Comparison of ENCODE assay signal across 25 cellular contexts in genomic region chr9:23050548-23050947, GRCh38.
"Had no signal": no experiment of that assay in that cellular context is flagged by ENCODE, and none has a peak within 500 bp of the region (broad histone marks: within the 10 kb centered on the region; RNA-seq: fewer than 3 reads in every experiment).

No MANE protein-coding gene starts in this region.

- H3K27me3 ChIP-seq: colonic mucosa, esophagus muscularis mucosa, foreskin keratinocyte, gastroesophageal sphincter, heart left ventricle, hepatocyte, left lung had no signal

- H2AFZ ChIP-seq: hepatocyte had no signal

- H3K4me3 Mint-ChIP-seq: dendritic cell treated with granulocyte-macrophage colony-stimulating factor and Interleukin-4, amounts not matched to agents 40 ng/mL and 50 ng/mL, for 4 days; effector memory CD8-positive, alpha-beta T cell; endodermal cell; mesothelial cell of epicardium; naive B cell had no signal

- H3K27me3 Mint-ChIP-seq: dendritic cell treated with granulocyte-macrophage colony-stimulating factor and Interleukin-4, amounts not matched to agents 40 ng/mL and 50 ng/mL, for 4 days; effector memory CD8-positive, alpha-beta T cell; naive B cell had no signal

- ATAC-seq: effector memory CD8-positive, alpha-beta T cell; foreskin keratinocyte; gastroesophageal sphincter; heart left ventricle; left cardiac atrium; left lung; left ventricle myocardium superior; lower lobe of right lung; mucosa of descending colon had no signal

- H3K4me3 ChIP-seq: colonic mucosa, esophagus muscularis mucosa, gastroesophageal sphincter, heart left ventricle, hepatocyte, left lung, lower lobe of right lung, mucosa of descending colon had no signal

- H3K4me2 ChIP-seq: hepatocyte had no signal

- H3K4me1 ChIP-seq: colonic mucosa, esophagus muscularis mucosa, foreskin keratinocyte, gastroesophageal sphincter, heart left ventricle, left lung, lower lobe of right lung had no signal

- H3K36me3 ChIP-seq: colonic mucosa, esophagus muscularis mucosa, gastroesophageal sphincter, heart left ventricle, left lung, lower lobe of right lung had no signal

- H3K79me2 ChIP-seq: hepatocyte had no signal

- H3K9me3 ChIP-seq: colonic mucosa, gastroesophageal sphincter, left lung, lower lobe of right lung, mucosa of descending colon had no signal

- FAIRE-seq: endometrium, frontal cortex, islet of Langerhans, keratinocyte had no signal

- H3K27ac ChIP-seq: colonic mucosa, epithelial cell of prostate, esophagus muscularis mucosa, foreskin keratinocyte, gastroesophageal sphincter, heart left ventricle, hepatocyte, left lung, lower lobe of right lung had no signal

- H3K4me1 Mint-ChIP-seq: mesothelial cell of epicardium, naive B cell had no signal

- DNase-seq: colonic mucosa; cortex of kidney; effector CD8-positive, alpha-beta T cell; effector memory CD8-positive, alpha-beta T cell; endodermal cell; foreskin keratinocyte; heart left ventricle; hypothalamus; left cardiac atrium; left lung; left ventricle myocardium superior; lower lobe of right lung; mesenchymal stem cell; mucosa of descending colon; naive B cell had no signal

- H3K36me3 Mint-ChIP-seq: mesothelial cell of epicardium, naive B cell had no signal

- H3K27ac Mint-ChIP-seq: dendritic cell treated with granulocyte-macrophage colony-stimulating factor and Interleukin-4, amounts not matched to agents 40 ng/mL and 50 ng/mL, for 4 days; effector memory CD8-positive, alpha-beta T cell; mesothelial cell of epicardium; naive B cell had no signal
